Comparison of ENCODE assay signal across 9 cellular contexts in genomic region chr19:33797821-33798633, GRCh38.
DNase-seq lines count a peak whose midpoint lies in the region; ATAC-seq and TF ChIP-seq lines count a peak whose summit lies in the region.
"Had no signal": no experiment of that assay in that cellular context is flagged by ENCODE, and none has a peak within 500 bp of the region (broad histone marks: within the 10 kb centered on the region; RNA-seq: fewer than 3 reads in every experiment).

No MANE protein-coding gene starts in this region.

- H3K4me1 Mint-ChIP-seq in T-helper 1 cell treated with Interleukin-12 subunit alpha and Interleukin-12 subunit beta and Interleukin-4 antibody, amounts not matched to agents 30 μg/mL and 1 μg/mL, for 36 hours (ENCODE audit: low read depth): peaks cover 3% of the 10 kb centered on the region

- H3K9me3 ChIP-seq in muscle layer of duodenum (ENCODE audit: control insufficient read depth in 1 of 2, low read length in 2 of 2): no peaks in the 10 kb centered on the region

- H3K36me3 ChIP-seq in muscle layer of duodenum (ENCODE audit: control insufficient read depth in 1 of 2, insufficient read depth in 2 of 2, low read length in 2 of 2): peaks cover 5 to 11% of the 10 kb centered on the region in 2 donors

- H3K27ac ChIP-seq in muscle layer of duodenum (ENCODE audit: low read length): peak overlapping the region; percentile 58

- H3K4me3 ChIP-seq in muscle layer of duodenum (ENCODE audit: low read depth in 1 of 2, low read length in 2 of 2): peak overlapping the region; percentile 59 to 85

- H3K4me3 Mint-ChIP-seq in T-helper 1 cell treated with Interleukin-12 subunit alpha and Interleukin-12 subunit beta and Interleukin-4 antibody, amounts not matched to agents 30 μg/mL and 1 μg/mL, for 36 hours: peak overlapping the region; percentile 66

- H3K9me3 Mint-ChIP-seq in T-helper 1 cell treated with Interleukin-12 subunit alpha and Interleukin-12 subunit beta and Interleukin-4 antibody, amounts not matched to agents 30 μg/mL and 1 μg/mL, for 36 hours: no peaks in the 10 kb centered on the region

- H3K36me3 Mint-ChIP-seq in T-helper 1 cell treated with Interleukin-12 subunit alpha and Interleukin-12 subunit beta and Interleukin-4 antibody, amounts not matched to agents 30 μg/mL and 1 μg/mL, for 36 hours (ENCODE audit: low read depth): no peaks in the 10 kb centered on the region

- no peak for TF ChIP-seq POLR2A in erythroblast (IDR thresholded peaks at IDR 0.05; ENCODE audit: low read length)

- H3K27me3 Mint-ChIP-seq in T-helper 1 cell treated with Interleukin-12 subunit alpha and Interleukin-12 subunit beta and Interleukin-4 antibody, amounts not matched to agents 30 μg/mL and 1 μg/mL, for 36 hours (ENCODE audit: low read depth): peaks cover 24% of the 10 kb centered on the region

- H3K27me3 ChIP-seq in muscle layer of duodenum (ENCODE audit: low read depth, low read length): no peaks in the 10 kb centered on the region

- DNase-seq in NCI-H524 (lab: John Stamatoyannopoulos, UW): peak; percentile 38 to 76
- DNase-seq in NCI-H524 treated with DMSO at 0.1 percent for 48 hours (lab: John Stamatoyannopoulos, UW): no peak
- DNase-seq in erythroblast (lab: John Stamatoyannopoulos, UW): peak; percentile 76 to 83
- DNase-seq in SKM-1 (lab: John Stamatoyannopoulos, UW; ENCODE audit: unreplicated experiment): no peak
- DNase-seq in NCI-H1092 treated with DMSO at 0.1 percent for 48 hours (lab: John Stamatoyannopoulos, UW): no peak
- DNase-seq: DND-41 had no signal

- no peak for ATAC-seq in HG02610 (IDR thresholded peaks at IDR 0.05; ENCODE audit: unreplicated experiment)

- peaks cover 0 to 25% of the 10 kb centered on the region in 2 donors for H3K4me1 ChIP-seq in muscle layer of duodenum (ENCODE audit: control insufficient read depth in 1 of 2, insufficient read depth in 2 of 2, low read length in 2 of 2)

- H3K27ac Mint-ChIP-seq in T-helper 1 cell treated with Interleukin-12 subunit alpha and Interleukin-12 subunit beta and Interleukin-4 antibody, amounts not matched to agents 30 μg/mL and 1 μg/mL, for 36 hours: no peak overlapping the region

Comparison
In these comparisons a context has a peak if more than half of its experiments do, and no peak if none do; other contexts are left out.
1. DNase-seq: peak in NCI-H524 (2 of 2) and erythroblast (2 of 2); none in NCI-H524 treated with DMSO at 0.1 percent for 48 hours (single experiment), SKM-1 (single experiment) and NCI-H1092 treated with DMSO at 0.1 percent for 48 hours (single experiment).